Comparison of ENCODE assay signal across 18 cellular contexts in the genomic region with DNA sequence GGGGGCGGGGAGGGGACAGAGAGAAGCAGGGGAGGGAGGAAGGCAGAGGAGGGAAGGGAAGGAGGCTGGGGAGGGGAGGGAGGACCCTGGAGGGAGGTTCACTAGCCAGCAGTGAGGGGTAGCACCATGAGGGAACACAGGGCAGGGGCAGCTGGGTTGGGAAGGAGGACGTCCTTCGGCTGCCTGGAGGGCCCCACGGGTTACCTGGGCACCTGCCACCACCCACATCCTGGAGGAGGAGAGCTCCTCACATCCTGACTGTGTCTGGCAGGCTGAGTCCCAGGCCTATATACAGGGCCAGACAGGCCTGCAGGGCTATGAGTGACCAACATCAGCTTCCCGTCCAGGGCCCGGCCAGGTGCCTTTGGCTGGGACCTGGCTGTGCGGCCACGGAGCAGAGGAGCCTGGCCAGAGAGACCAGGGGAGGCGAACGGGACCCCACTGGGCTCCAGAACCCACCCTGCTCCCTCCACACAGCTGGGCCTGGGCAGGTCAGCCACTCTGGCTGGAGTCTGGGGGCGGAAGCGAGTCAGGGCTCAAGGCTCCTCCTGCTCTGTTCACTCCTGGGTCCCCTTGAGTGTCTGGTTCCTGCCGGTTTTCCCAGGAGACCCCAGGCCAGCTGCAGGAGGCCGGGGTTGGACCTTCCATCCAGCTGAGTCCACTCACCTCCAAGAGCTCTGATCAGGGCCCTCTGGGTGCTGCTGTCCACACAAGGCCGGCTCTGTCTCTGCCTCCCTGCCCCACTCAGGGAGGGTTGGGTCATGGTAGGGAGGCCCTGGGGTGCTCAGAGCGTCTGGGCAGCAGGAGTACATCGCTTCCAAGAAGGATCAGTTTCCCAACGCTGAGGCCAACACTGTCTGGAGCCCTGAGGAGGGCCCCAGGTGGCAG.
"Had no signal": no experiment of that assay in that cellular context is flagged by ENCODE, and none has a peak within 500 bp of the region (broad histone marks: within the 10 kb centered on the region; RNA-seq: fewer than 3 reads in every experiment).

No MANE protein-coding gene starts in this region.

- H3K27me3 ChIP-seq: right lobe of liver, testis, vagina had no signal

- ATAC-seq: activated naive CD4-positive, alpha-beta T cell treated with anti-CD3 and anti-CD28 coated beads, Interleukin-2, amount 50 U/mL, for 72 hours; activated T-helper 17 cell treated with anti-CD3 and anti-CD28 coated beads, Interleukin-2, amount 50 U/mL, for 72 hours; esophagus mucosa; mucosa of descending colon had no signal

- H3K9me3 ChIP-seq: mucosa of descending colon, right lobe of liver, testis, vagina had no signal

- DNase-seq: activated T-cell treated with anti-CD3 and anti-CD28 coated beads, Interleukin-2, amount 50 U/mL, for 24 hours; aorta; caudate nucleus; dermis blood vessel endothelial cell; effector CD8-positive, alpha-beta T cell; hypothalamus; nucleus accumbens; right lobe of liver; small intestine; stimulated activated CD4-positive, alpha-beta T cell treated with anti-CD3 and anti-CD28 coated beads, Interleukin-15, amount 100 ng/mL, for 24 hours; stimulated activated naive CD4-positive, alpha-beta T cell; testis; trophoblast cell had no signal

- H3K4me3 ChIP-seq: mucosa of descending colon, right lobe of liver, testis, vagina had no signal

- H3K4me1 ChIP-seq: right lobe of liver, testis, vagina had no signal

- H3K36me3 ChIP-seq: right lobe of liver, vagina had no signal

- H3K27ac ChIP-seq: right lobe of liver, testis, vagina had no signal
